ENCODE assay signal across 8 cellular contexts in the genomic region with DNA sequence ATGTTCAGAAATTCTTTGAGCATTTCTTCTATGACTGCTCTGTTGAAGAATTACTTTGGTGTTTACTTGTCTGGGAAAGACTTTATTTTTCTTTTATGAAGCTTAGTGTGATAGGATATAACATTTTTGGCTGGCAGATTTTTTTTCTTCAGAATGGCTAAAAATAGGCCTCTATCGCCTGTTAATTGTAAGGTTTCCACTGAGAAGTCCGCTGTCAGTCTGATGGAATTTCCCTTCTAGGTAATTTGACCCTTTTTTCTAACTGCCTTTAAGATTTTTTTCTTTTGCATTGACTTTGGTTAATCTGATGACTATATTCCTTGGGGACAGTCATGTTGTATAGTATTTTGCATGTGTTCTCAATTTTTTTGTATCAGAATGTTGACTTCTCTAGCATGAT.
"Had no signal": no experiment of that assay in that cellular context is flagged by ENCODE, and none has a peak within 500 bp of the region (broad histone marks: within the 10 kb centered on the region; RNA-seq: fewer than 3 reads in every experiment).

No MANE protein-coding gene starts in this region.

- H3K4me2 ChIP-seq: KMS-11 had no signal

- ATAC-seq: HepG2 had no signal

- FAIRE-seq: HepG2, HTR-8/SVneo had no signal

- H3K27ac Mint-ChIP-seq: IgD-negative memory B cell had no signal

- H3K4me3 Mint-ChIP-seq: IgD-negative memory B cell had no signal

- H3K27me3 Mint-ChIP-seq: IgD-negative memory B cell had no signal

- H3K36me3 Mint-ChIP-seq: IgD-negative memory B cell had no signal

- H3K9ac ChIP-seq: KMS-11 had no signal

- H3K27ac ChIP-seq: HL-60, KMS-11 had no signal

- DNase-seq: IMR-90, KBM-7, KG1 had no signal

- H3K4me1 Mint-ChIP-seq: IgD-negative memory B cell had no signal
